ENCODE assay signal across 1 cellular context in genomic region chr19:53447196-53447595, GRCh38. TPM values are rescaled to one million over a fixed set of nuclear protein-coding genes. Genes with fewer than 3 reads are reported as not detected.
"Had no signal": no experiment of that assay in that cellular context is flagged by ENCODE, and none has a peak within 500 bp of the region (broad histone marks: within the 10 kb centered on the region; RNA-seq: fewer than 3 reads in every experiment).

No MANE protein-coding gene starts in this region.

RNA-seq across cellular contexts. Expression of gene ZNF813, which starts 20.3 kb away (rescaled TPM):
- total RNA-seq: NCI-H460 had no signal
